Comparison of ENCODE assay signal across 20 cellular contexts in genomic region chr18:68221116-68221724, GRCh38.
A peak's percentile ranks its signal among the peaks of the same experiment; 100 is the strongest.
DNase-seq lines count a peak whose midpoint lies in the region; ATAC-seq and TF ChIP-seq lines count a peak whose summit lies in the region.
"Had no signal": no experiment of that assay in that cellular context is flagged by ENCODE, and none has a peak within 500 bp of the region (broad histone marks: within the 10 kb centered on the region; RNA-seq: fewer than 3 reads in every experiment).

No MANE protein-coding gene starts in this region.

- no peak overlapping the region for H3K9ac ChIP-seq in BLaER1

- TF ChIP-seq POLR2A in prostate gland (IDR thresholded peaks at IDR 0.05) = no peak

- H3K4me2 ChIP-seq in BLaER1 = peak overlapping the region; percentile 41

- intact Hi-C loops in prostate gland (cut with DNase I) = no loop called here

- no peaks in the 10 kb centered on the region for H4K20me1 ChIP-seq in BLaER1

- no peak overlapping the region for H3K4me3 ChIP-seq in BLaER1
- H3K4me3 ChIP-seq in H7 (ENCODE audit: insufficient read depth, low read depth, low read length) = no peak overlapping the region
- H3K4me3 ChIP-seq in right atrium auricular region = no peak overlapping the region
- H3K4me3 ChIP-seq in prostate gland = no peak overlapping the region
- H3K4me3 ChIP-seq: heart right ventricle, sigmoid colon, tibial nerve had no signal

- H3K9me3 ChIP-seq in BLaER1 (no peaks in the 10 kb centered on the region), right atrium auricular region (no peaks in the 10 kb centered on the region), prostate gland (no peaks in the 10 kb centered on the region)
- H3K9me3 ChIP-seq: heart right ventricle, sigmoid colon, tibial nerve had no signal

- TF ChIP-seq CTCF in right atrium auricular region (IDR thresholded peaks at IDR 0.05) (no peak), prostate gland (IDR thresholded peaks at IDR 0.05) (no peak)

- H3K27me3 ChIP-seq in BLaER1 = no peaks in the 10 kb centered on the region
- H3K27me3 ChIP-seq in H7 (ENCODE audit: control insufficient read depth, insufficient read depth, low read length) = no peaks in the 10 kb centered on the region
- H3K27me3 ChIP-seq in right atrium auricular region = no peaks in the 10 kb centered on the region
- H3K27me3 ChIP-seq in prostate gland (replicated peaks; ENCODE audit: insufficient read depth) = no peaks in the 10 kb centered on the region
- H3K27me3 ChIP-seq: heart right ventricle, sigmoid colon, tibial nerve had no signal

- peak; percentile 3 for DNase-seq in H7
- DNase-seq in amniotic epithelial cell (ENCODE audit: low read depth) = peak; percentile 48
- peak; percentile 5 for DNase-seq in iPS-NIHi11 (ENCODE audit: low spot score)
- no peak for DNase-seq in right atrium auricular region (ENCODE audit: low spot score)
- DNase-seq in prostate gland (ENCODE audit: low spot score) = no peak
- no peak for DNase-seq in stimulated activated CD4-positive, alpha-beta T cell treated with anti-CD3 and anti-CD28 coated beads, Interleukin-15, amount 100 ng/mL, for 24 hours
- DNase-seq: activated CD8-positive, alpha-beta T cell treated with anti-CD3 and anti-CD28 coated beads for 36 hours; activated naive CD8-positive, alpha-beta T cell treated with anti-CD3 and anti-CD28 coated beads for 36 hours; GOT3; heart right ventricle; Karpas-422; NCI-H1694 treated with DMSO at 0.1 percent for 48 hours; NCI-H69; RPMI8226; sigmoid colon; stimulated activated naive CD8-positive, alpha-beta T cell treated with anti-CD3 and anti-CD28 coated beads, Interleukin-15, amount 100 ng/mL, for 72 hours; T1000 had no signal

- H3K27ac ChIP-seq in BLaER1 = 0 out of 2 replicates have a peak overlapping the region, but pooled peaks have one; percentile 13
- H3K27ac ChIP-seq in right atrium auricular region = no peak overlapping the region
- no peak overlapping the region for H3K27ac ChIP-seq in prostate gland
- H3K27ac ChIP-seq: sigmoid colon, tibial nerve had no signal

- H3K36me3 ChIP-seq in BLaER1 = no peaks in the 10 kb centered on the region
- H3K36me3 ChIP-seq in H7 (replicated peaks; ENCODE audit: control insufficient read depth, insufficient read depth, low read length) = no peaks in the 10 kb centered on the region
- H3K36me3 ChIP-seq in right atrium auricular region = no peaks in the 10 kb centered on the region
- H3K36me3 ChIP-seq in prostate gland = no peaks in the 10 kb centered on the region
- H3K36me3 ChIP-seq: heart right ventricle, sigmoid colon, tibial nerve had no signal

- ATAC-seq in HG02852 (IDR thresholded peaks at IDR 0.05; ENCODE audit: unreplicated experiment) = no peak
- ATAC-seq: activated CD8-positive, alpha-beta T cell treated with anti-CD3 and anti-CD28 coated beads for 36 hours; heart right ventricle; stimulated activated naive CD8-positive, alpha-beta T cell treated with anti-CD3 and anti-CD28 coated beads, Interleukin-15, amount 100 ng/mL, for 72 hours had no signal

- H3K4me1 ChIP-seq in BLaER1 = peaks cover 17% of the 10 kb centered on the region
- no peaks in the 10 kb centered on the region for H3K4me1 ChIP-seq in right atrium auricular region
- no peaks in the 10 kb centered on the region for H3K4me1 ChIP-seq in prostate gland (replicated peaks)
- H3K4me1 ChIP-seq: heart right ventricle, sigmoid colon, tibial nerve had no signal

- WGBS in prostate gland = 59% methylated on average over 1 of the region's 1 CpG

Comparison
In these comparisons a context has a peak if more than half of its experiments do, and no peak if none do; other contexts are left out.
1. DNase-seq: peak in H7 (single experiment), amniotic epithelial cell (single experiment) and iPS-NIHi11 (single experiment); none in right atrium auricular region (single experiment), prostate gland (single experiment) and stimulated activated CD4-positive, alpha-beta T cell treated with anti-CD3 and anti-CD28 coated beads, Interleukin-15, amount 100 ng/mL, for 24 hours (single experiment).